ENCODE assay signal across 19 cellular contexts in the genomic region with DNA sequence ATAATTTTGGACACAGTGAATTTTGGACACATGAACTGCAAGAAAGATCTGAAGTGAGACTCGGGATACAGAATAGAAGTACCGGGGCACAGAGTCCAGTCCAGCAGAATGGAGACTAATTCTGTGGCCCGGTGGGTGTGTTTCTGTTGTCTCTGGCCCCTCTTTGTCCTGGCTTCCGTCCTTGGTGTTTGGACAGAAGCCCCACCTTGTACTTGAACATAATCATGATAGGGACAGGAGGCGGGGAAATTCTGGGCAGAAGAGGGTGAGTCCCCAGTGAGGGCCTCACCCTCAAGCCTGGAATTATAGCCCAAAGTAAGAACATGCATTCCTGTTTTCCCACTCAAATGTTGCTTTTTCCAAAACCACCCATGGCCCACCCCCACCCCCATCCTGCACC. TPM values are rescaled to one million over a fixed set of nuclear protein-coding genes. Genes with fewer than 3 reads are reported as not detected.
A peak's percentile ranks its signal among the peaks of the same experiment; 100 is the strongest.
DNase-seq lines count a peak whose midpoint lies in the region; ATAC-seq, FAIRE-seq and TF ChIP-seq lines count a peak whose summit lies in the region.
"Had no signal": no experiment of that assay in that cellular context is flagged by ENCODE, and none has a peak within 500 bp of the region (broad histone marks: within the 10 kb centered on the region; RNA-seq: fewer than 3 reads in every experiment).

No MANE protein-coding gene starts in this region.

- no peak overlapping the region for H3K4me2 ChIP-seq in K562 (ENCODE audit: insufficient read depth, low read length)
- H3K4me2 ChIP-seq: BLaER1 had no signal

- H3K79me2 ChIP-seq in K562 (ENCODE audit: control insufficient read depth, insufficient read depth, low read length): no peaks in the 10 kb centered on the region

- H3K9me3 ChIP-seq in AG04450 (ENCODE audit: control insufficient read depth, insufficient read depth, low read length) (no peaks in the 10 kb centered on the region; the same call in 1 of the 2 replicates), K562 (replicated peaks; ENCODE audit: control insufficient read depth, insufficient read depth, low read depth, low read length) (no peaks in the 10 kb centered on the region)
- H3K9me3 ChIP-seq: HAP-1 had no signal

- POLR2A ChIA-PET in AG04450 (lab: Yijun Ruan, JAX): no interaction called here
- POLR2A ChIA-PET in K562 (lab: Yijun Ruan, JAX): interaction anchor here (0.8 kb wide), 1 partner anchor 170 kb away, joined by 3 read pairs; the partner anchor contains the start of gene EIF5

- in situ Hi-C loops in K562 (cut with MboI): no loop called here

- TF ChIP-seq RAD21 in K562 (CRISPR knock-in tag; conservative IDR thresholded peaks at IDR 0.05 in 1 of 2, IDR thresholded peaks at IDR 0.05 in 1 of 2): no peak

- no peaks in the 10 kb centered on the region for H4K20me1 ChIP-seq in K562 (replicated peaks; ENCODE audit: control insufficient read depth, insufficient read depth, low read length)
- H4K20me1 ChIP-seq: BLaER1 had no signal

- DNase-seq in AG04450 (ENCODE audit: low read depth, low spot score) (no peak), K562 (ENCODE audit: extremely low read depth in 1 of 4, low spot score in 3 of 4) (no peak), mesenteric fat pad (ENCODE audit: low spot score) (peak; percentile 28), NOMO-1 treated with dmso at 0.1 percent for 144 hours (lab: John Stamatoyannopoulos, UW; ENCODE audit: unreplicated experiment) (no peak), NCI-H345 treated with DMSO at 0.1 percent for 48 hours (lab: John Stamatoyannopoulos, UW; ENCODE audit: unreplicated experiment) (no peak)
- DNase-seq: Caco-2; CD4-positive, CD25-positive, alpha-beta regulatory T cell; CD8-positive, alpha-beta T cell; DMS153; DND-41; GOT3; HFFc6 had no signal

- no peaks in the 10 kb centered on the region for H3K9me1 ChIP-seq in K562 (ENCODE audit: control insufficient read depth, insufficient read depth, low read length)

- no peak for TF ChIP-seq EP300 in K562 (IDR thresholded peaks at IDR 0.05; ENCODE audit: low read length)

- TF ChIP-seq POLR2A in K562 (conservative IDR thresholded peaks at IDR 0.05): no peak

- CTCF ChIA-PET in AG04450 (lab: Charles Lee): no interaction called here
- CTCF ChIA-PET in K562 (lab: Yijun Ruan, JAX; ENCODE audit: low intra/inter-chr PET ratio): no interaction called here

- intact Hi-C loops in K562 (cut with micrococcal nuclease): no loop called here

- peaks cover 0 to 4% of the 10 kb centered on the region in 2 experiments; a peak in 1 of 5 replicates for H3K4me1 ChIP-seq in K562 (replicated peaks in 1 of 2; ENCODE audit: control insufficient read depth in 2 of 2, insufficient read depth in 2 of 2, low read length in 2 of 2)
- H3K4me1 ChIP-seq: BLaER1, HAP-1 had no signal

- WGBS in K562 (ENCODE audit: insufficient coverage, low coverage, missing lambda C conversion rate): 4% methylated on average over 5 of the region's 5 CpGs

- ATAC-seq in K562: no peak
- ATAC-seq in HG02759 (IDR thresholded peaks at IDR 0.05; ENCODE audit: unreplicated experiment): no peak
- ATAC-seq: CD8-positive, alpha-beta T cell had no signal

- no peak for TF ChIP-seq CTCF in AG04450 (IDR thresholded peaks at IDR 0.05; ENCODE audit: low read depth, low read length)
- no peak for TF ChIP-seq CTCF in K562 (IDR thresholded peaks at IDR 0.05 in 2 of 3, conservative IDR thresholded peaks at IDR 0.05 in 1 of 3; ENCODE audit: insufficient read depth in 2 of 3, low read depth in 1 of 3, low read length in 3 of 3)

- H3K4me3 ChIP-seq in AG04450 (ENCODE audit: low read depth, low read length) (no peak overlapping the region), K562 (no peak overlapping the region)
- H3K4me3 ChIP-seq: BLaER1, HAP-1 had no signal

- BruUV-seq in K562 (replicated peaks; lab: Mats Ljungman, UMichigan): no TSS peak

- no peak overlapping the region for H3K9ac ChIP-seq in K562 (ENCODE audit: insufficient read depth in 1 of 2, low read depth in 2 of 2, low read length in 2 of 2)
- H3K9ac ChIP-seq: BLaER1 had no signal

- H3K27me3 ChIP-seq in AG04450 (ENCODE audit: control insufficient read depth, insufficient read depth, low read length) (peaks cover 66% of the 10 kb centered on the region), K562 (ENCODE audit: control insufficient read depth in 2 of 2, insufficient read depth in 2 of 2, low read length in 2 of 2) (peaks cover 6 to 43% of the 10 kb centered on the region in 2 experiments)
- H3K27me3 ChIP-seq: BLaER1 had no signal

- H3K27ac ChIP-seq in AG04450 (ENCODE audit: low read depth, low read length) (peak overlapping the region; percentile 21), K562 (ENCODE audit: extremely low read depth, low read depth, low read length) (no peak overlapping the region)
- H3K27ac ChIP-seq: BLaER1, C4-2B had no signal

- no peak for FAIRE-seq in K562 (lab: Jason Lieb, UNC)
- FAIRE-seq: G401.6, GM12892, H54 had no signal

- H2AFZ ChIP-seq in K562 (ENCODE audit: low read depth, low read length): 0 out of 2 replicates have a peak overlapping the region, but pooled peaks have one; percentile 32

- H3K36me3 ChIP-seq in K562 (ENCODE audit: control insufficient read depth, insufficient read depth, low read length): no peaks in the 10 kb centered on the region
- H3K36me3 ChIP-seq: BLaER1, HAP-1 had no signal

TF ChIP-seq in K562, 482 proteins besides CTCF, POLR2A, EP300 and RAD21:
- TF ChIP-seq TCF7L2 (IDR thresholded peaks at IDR 0.05; ENCODE audit: low read depth, low read length) (no peak), EHMT2 (IDR thresholded peaks at IDR 0.05) (no peak), SRSF3 (IDR thresholded peaks at IDR 0.05; ENCODE audit: insufficient read depth, low read length) (no peak), CREM (IDR thresholded peaks at IDR 0.05; ENCODE audit: low read depth) (no peak), GABPA (tag; conservative IDR thresholded peaks at IDR 0.05; ENCODE audit: low read depth) (no peak), POU5F1 (IDR thresholded peaks at IDR 0.05; ENCODE audit: borderline replicate concordance, low read depth, low read length, partially characterized antibody) (no peak), ZNF174 (CRISPR knock-in tag; IDR thresholded peaks at IDR 0.05) (no peak), CCNT2 (IDR thresholded peaks at IDR 0.05; ENCODE audit: borderline replicate concordance, extremely low read depth, insufficient read length, low read depth, low read length) (no peak), KAT8 (IDR thresholded peaks at IDR 0.05; ENCODE audit: low read depth) (no peak), MEF2D (tag; conservative IDR thresholded peaks at IDR 0.05; ENCODE audit: low read depth) (no peak), CEBPB (tag; IDR thresholded peaks at IDR 0.05) (no peak), PKNOX1 (IDR thresholded peaks at IDR 0.05) (no peak), BRD4 (IDR thresholded peaks at IDR 0.05) (no peak), ZNF644 (tag; IDR thresholded peaks at IDR 0.05; ENCODE audit: low read depth) (no peak), ZFPM2 (CRISPR knock-in tag; IDR thresholded peaks at IDR 0.05) (no peak), RAD51 (IDR thresholded peaks at IDR 0.05; ENCODE audit: borderline replicate concordance, low read depth) (no peak), YBX1 (IDR thresholded peaks at IDR 0.05) (no peak), MAFF (IDR thresholded peaks at IDR 0.05; ENCODE audit: low read length) (no peak), JUND (IDR thresholded peaks at IDR 0.05; ENCODE audit: borderline replicate concordance, low read depth, low read length) (no peak), JUND (tag; IDR thresholded peaks at IDR 0.05; ENCODE audit: borderline replicate concordance, low read depth, low read length) (no peak)
- TF ChIP-seq, protein P1, sequence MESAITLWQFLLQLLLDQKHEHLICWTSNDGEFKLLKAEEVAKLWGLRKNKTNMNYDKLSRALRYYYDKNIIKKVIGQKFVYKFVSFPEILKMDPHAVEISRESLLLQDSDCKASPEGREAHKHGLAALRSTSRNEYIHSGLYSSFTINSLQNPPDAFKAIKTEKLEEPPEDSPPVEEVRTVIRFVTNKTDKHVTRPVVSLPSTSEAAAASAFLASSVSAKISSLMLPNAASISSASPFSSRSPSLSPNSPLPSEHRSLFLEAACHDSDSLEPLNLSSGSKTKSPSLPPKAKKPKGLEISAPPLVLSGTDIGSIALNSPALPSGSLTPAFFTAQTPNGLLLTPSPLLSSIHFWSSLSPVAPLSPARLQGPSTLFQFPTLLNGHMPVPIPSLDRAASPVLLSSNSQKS (CRISPR knock-in tag; IDR thresholded peaks at IDR 0.05): no peak

RNA-seq across cellular contexts. Expression of gene TNFAIP2, which starts 39.9 kb away (rescaled TPM):
- polyA plus RNA-seq in AG04450 (2011; rRNA removed) (15.3 and 20.2 TPM in 2 replicates), K562 (2011; rRNA removed) (22.6 and 35.4 TPM in 2 replicates), K562 (2014; fragmentation: Illumina TruSeq; extraction: Trizol) (42.7 and 59.7 TPM in 2 replicates), K562 (2014; fragmentation: Nextera tagmentation; extraction: Ambion mirVana) (10 to 100 TPM; 44.6 to 49.7 TPM), K562 (2014; rRNA removed) (47.6 and 63.5 TPM in 2 replicates)
- 14.6 and 24.9 TPM in 2 replicates for polyA minus RNA-seq in AG04450 (2011; rRNA and poly(A)+ RNA removed)
- 31.9 and 75.4 TPM in 2 replicates for total RNA-seq in K562 (2011; cell fraction: chromatin; rRNA removed; ENCODE audit: low replicate concordance)
- total RNA-seq in K562 (2011; cell fraction: nucleolus; rRNA removed): 55.1 and 66.9 TPM in 2 replicates
- 38.6 and 39.3 TPM in 2 replicates for total RNA-seq in K562 (2011; cell fraction: nucleoplasm; rRNA removed)
- total RNA-seq in K562 (2014; rRNA removed) (39.5 and 46.0 TPM in 2 replicates), K562 (2014; rRNA removed; fragmentation: Illumina TruSeq; extraction: Trizol) (20.8 and 23.7 TPM in 2 replicates), K562 (2015; rRNA removed; fragmentation: Illumina TruSeq; extraction: Trizol) (68.6 and 70.2 TPM in 2 replicates), K562 (2021) (52.7 and 61.2 TPM in 2 replicates), mesenteric fat pad (211 TPM)
- polyA plus RNA-seq in K562 (2011; cell fraction: cytosol; rRNA removed): 30.5 and 40.8 TPM in 2 replicates
- 171 and 203 TPM in 2 replicates for polyA plus RNA-seq in K562 (2011; cell fraction: nucleus; rRNA removed)
- polyA plus RNA-seq in K562 (2012): 33.8 and 69.4 TPM in 2 replicates
- 8.9 and 13.3 TPM in 2 replicates for polyA minus RNA-seq in K562 (2011; rRNA and poly(A)+ RNA removed)
- polyA minus RNA-seq in K562 (2011; cell fraction: cytosol; rRNA and poly(A)+ RNA removed): 25.6 and 31.0 TPM in 2 replicates
- polyA minus RNA-seq in K562 (2011; cell fraction: nucleus; rRNA and poly(A)+ RNA removed): 17.0 and 18.2 TPM in 2 replicates
- polyA plus RNA-seq: CD4-positive, CD25-positive, alpha-beta regulatory T cell had no signal
